Comparison of ENCODE assay signal across 8 cellular contexts in genomic region chrX:131938749-131939148, GRCh38.
"Had no signal": no experiment of that assay in that cellular context is flagged by ENCODE, and none has a peak within 500 bp of the region (broad histone marks: within the 10 kb centered on the region; RNA-seq: fewer than 3 reads in every experiment).

No MANE protein-coding gene starts in this region.

- H3K4me1 ChIP-seq: HAP-1 had no signal

- H3K9me3 ChIP-seq: HAP-1 had no signal

- H2AFZ ChIP-seq: GM23338 had no signal

- FAIRE-seq: HTR-8/SVneo had no signal

- H3K4me3 ChIP-seq: GM23338, HAP-1 had no signal

- ATAC-seq: GM23338, HCT116 had no signal

- DNase-seq: H7, HFFc6, IMR-90, KBM-7 had no signal

- H3K4me2 ChIP-seq: GM23338 had no signal

- H3K36me3 ChIP-seq: HAP-1 had no signal
